1 cellular context compared by ENCODE assay signal in the genomic region with DNA sequence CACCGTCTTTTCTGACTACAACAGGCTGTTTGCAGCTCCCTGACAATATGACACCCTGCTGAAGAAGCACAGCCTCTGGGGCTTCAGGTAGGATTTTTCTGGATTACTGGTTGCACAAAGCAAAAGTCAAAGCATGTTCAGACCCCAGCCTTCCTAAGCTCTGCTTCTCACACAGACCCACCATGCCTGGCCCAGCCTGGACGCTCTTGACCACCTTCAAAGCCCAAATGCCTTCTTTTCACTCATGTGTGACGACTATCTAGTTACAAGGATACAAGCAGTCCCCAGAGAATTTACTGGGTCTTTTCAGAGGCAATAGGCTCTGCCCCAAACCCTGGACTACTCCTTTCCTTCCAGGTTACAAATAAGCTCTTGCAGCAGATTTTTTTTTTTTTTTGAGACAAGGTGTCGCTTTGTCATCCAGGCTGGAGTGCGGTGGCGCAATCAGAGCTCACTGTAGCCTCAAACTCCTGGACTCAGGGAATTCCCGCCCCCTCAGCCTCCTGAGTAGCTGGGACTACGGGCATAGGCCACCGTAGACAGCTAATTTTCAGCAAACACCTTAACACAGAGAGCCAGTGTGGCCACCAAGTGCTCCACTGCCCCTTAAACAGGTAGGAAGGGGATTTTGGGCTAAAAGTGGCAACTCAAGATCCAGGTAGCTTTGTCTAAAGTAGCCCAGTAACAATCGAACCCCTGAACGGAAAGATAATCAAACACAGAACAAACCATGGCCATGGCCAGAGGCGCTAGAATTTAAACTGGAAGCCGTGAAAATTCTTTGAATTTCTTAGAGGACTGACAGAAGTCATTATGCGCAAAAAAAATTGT.
TF ChIP-seq lines count a peak whose summit lies in the region.

No MANE protein-coding gene starts in this region.

TF ChIP-seq in HepG2, 621 proteins besides CTCF, POLR2A, EP300 and RAD21 (continues in another document):
- TF ChIP-seq STAG1 (CRISPR knock-in tag; IDR thresholded peaks at IDR 0.05) (no peak), ZNF501 (CRISPR knock-in tag; IDR thresholded peaks at IDR 0.05) (peak; percentile 49; the same call in 1 of the 2 replicates), ZNF773 (CRISPR knock-in tag; IDR thresholded peaks at IDR 0.05; ENCODE audit: borderline replicate concordance) (no peak), SNAI1 (CRISPR knock-in tag; IDR thresholded peaks at IDR 0.05; ENCODE audit: borderline replicate concordance) (no peak), ZNF337 (CRISPR knock-in tag; IDR thresholded peaks at IDR 0.05; ENCODE audit: borderline replicate concordance, low read depth) (no peak), SALL2 (CRISPR knock-in tag; IDR thresholded peaks at IDR 0.05) (no peak), THAP11 (CRISPR knock-in tag; IDR thresholded peaks at IDR 0.05) (0 out of 2 replicates have a peak, but pooled peaks have one; percentile 6), TBX3 (IDR thresholded peaks at IDR 0.05; ENCODE audit: borderline replicate concordance) (peak; percentile 63; the same call in 1 of the 2 replicates), ZNF510 (CRISPR knock-in tag; IDR thresholded peaks at IDR 0.05; ENCODE audit: low read depth) (0 out of 2 replicates have a peak, but pooled peaks have one; percentile 65), HIVEP1 (CRISPR knock-in tag; IDR thresholded peaks at IDR 0.05) (peak; percentile 65; the same call in 1 of the 2 replicates), YEATS2 (CRISPR knock-in tag; IDR thresholded peaks at IDR 0.05; ENCODE audit: borderline replicate concordance) (no peak), CREB1 (IDR thresholded peaks at IDR 0.05) (no peak), CREB1 (CRISPR knock-in tag; IDR thresholded peaks at IDR 0.05) (no peak), TBX2 (CRISPR knock-in tag; IDR thresholded peaks at IDR 0.05; ENCODE audit: borderline replicate concordance) (peak; percentile 89), ZNF468 (CRISPR knock-in tag; IDR thresholded peaks at IDR 0.05) (no peak), ZNF609 (CRISPR knock-in tag; IDR thresholded peaks at IDR 0.05; ENCODE audit: borderline replicate concordance) (0 out of 2 replicates have a peak, but pooled peaks have one; percentile 35), MAX (IDR thresholded peaks at IDR 0.05) (0 out of 2 replicates have a peak, but pooled peaks have one; percentile 13), ZBTB42 (CRISPR knock-in tag; IDR thresholded peaks at IDR 0.05) (no peak), HOMEZ (CRISPR knock-in tag; IDR thresholded peaks at IDR 0.05; ENCODE audit: low read depth) (no peak), KLF9 (CRISPR knock-in tag; IDR thresholded peaks at IDR 0.05; ENCODE audit: low read depth) (no peak), IRF2 (CRISPR knock-in tag; IDR thresholded peaks at IDR 0.05) (no peak), NAIF1 (CRISPR knock-in tag; IDR thresholded peaks at IDR 0.05; ENCODE audit: borderline replicate concordance) (no peak), ZSCAN20 (CRISPR knock-in tag; IDR thresholded peaks at IDR 0.05; ENCODE audit: borderline replicate concordance) (no peak), ZZZ3 (CRISPR knock-in tag; IDR thresholded peaks at IDR 0.05; ENCODE audit: borderline replicate concordance) (peak; percentile 34; the same call in 1 of the 2 replicates), RXRA (CRISPR knock-in tag; IDR thresholded peaks at IDR 0.05) (peak; percentile 42; the same call in 1 of the 2 replicates), KLF12 (CRISPR knock-in tag; IDR thresholded peaks at IDR 0.05; ENCODE audit: borderline replicate concordance) (no peak), ZKSCAN8 (CRISPR knock-in tag; IDR thresholded peaks at IDR 0.05; ENCODE audit: borderline replicate concordance) (no peak), ZNF615 (CRISPR knock-in tag; IDR thresholded peaks at IDR 0.05; ENCODE audit: borderline replicate concordance) (no peak; the same call in 1 of the 2 replicates), SKI (IDR thresholded peaks at IDR 0.05; ENCODE audit: partially characterized antibody) (no peak), HOXA3 (CRISPR knock-in tag; IDR thresholded peaks at IDR 0.05) (peak; percentile 54; the same call in 1 of the 2 replicates), ZNF703 (CRISPR knock-in tag; IDR thresholded peaks at IDR 0.05; ENCODE audit: borderline replicate concordance) (no peak), SP5 (CRISPR knock-in tag; IDR thresholded peaks at IDR 0.05; ENCODE audit: borderline replicate concordance, low read depth) (peak; percentile 83), KLF16 (CRISPR knock-in tag; IDR thresholded peaks at IDR 0.05) (no peak; a peak in 1 of 4 replicates), GABPA (IDR thresholded peaks at IDR 0.05; ENCODE audit: low read depth, low read length) (no peak), GABPA (CRISPR knock-in tag; IDR thresholded peaks at IDR 0.05; ENCODE audit: low read depth) (no peak), FOSL1 (CRISPR knock-in tag; IDR thresholded peaks at IDR 0.05; ENCODE audit: borderline replicate concordance) (no peak), ZSCAN31 (CRISPR knock-in tag; IDR thresholded peaks at IDR 0.05; ENCODE audit: low read depth) (no peak), ZEB1 (IDR thresholded peaks at IDR 0.05; ENCODE audit: insufficient replicate concordance, low read depth) (peak; percentile 32), SRSF1 (optimal IDR thresholded peaks at IDR 0.05; ENCODE audit: low read depth, low read length) (no peak), ZNF333 (CRISPR knock-in tag; IDR thresholded peaks at IDR 0.05; ENCODE audit: borderline replicate concordance) (no peak), TFE3 (CRISPR knock-in tag; IDR thresholded peaks at IDR 0.05) (no peak), CBFB (CRISPR knock-in tag; IDR thresholded peaks at IDR 0.05) (no peak), SCMH1 (CRISPR knock-in tag; IDR thresholded peaks at IDR 0.05; ENCODE audit: borderline replicate concordance) (no peak)
- TF ChIP-seq, protein P1, sequence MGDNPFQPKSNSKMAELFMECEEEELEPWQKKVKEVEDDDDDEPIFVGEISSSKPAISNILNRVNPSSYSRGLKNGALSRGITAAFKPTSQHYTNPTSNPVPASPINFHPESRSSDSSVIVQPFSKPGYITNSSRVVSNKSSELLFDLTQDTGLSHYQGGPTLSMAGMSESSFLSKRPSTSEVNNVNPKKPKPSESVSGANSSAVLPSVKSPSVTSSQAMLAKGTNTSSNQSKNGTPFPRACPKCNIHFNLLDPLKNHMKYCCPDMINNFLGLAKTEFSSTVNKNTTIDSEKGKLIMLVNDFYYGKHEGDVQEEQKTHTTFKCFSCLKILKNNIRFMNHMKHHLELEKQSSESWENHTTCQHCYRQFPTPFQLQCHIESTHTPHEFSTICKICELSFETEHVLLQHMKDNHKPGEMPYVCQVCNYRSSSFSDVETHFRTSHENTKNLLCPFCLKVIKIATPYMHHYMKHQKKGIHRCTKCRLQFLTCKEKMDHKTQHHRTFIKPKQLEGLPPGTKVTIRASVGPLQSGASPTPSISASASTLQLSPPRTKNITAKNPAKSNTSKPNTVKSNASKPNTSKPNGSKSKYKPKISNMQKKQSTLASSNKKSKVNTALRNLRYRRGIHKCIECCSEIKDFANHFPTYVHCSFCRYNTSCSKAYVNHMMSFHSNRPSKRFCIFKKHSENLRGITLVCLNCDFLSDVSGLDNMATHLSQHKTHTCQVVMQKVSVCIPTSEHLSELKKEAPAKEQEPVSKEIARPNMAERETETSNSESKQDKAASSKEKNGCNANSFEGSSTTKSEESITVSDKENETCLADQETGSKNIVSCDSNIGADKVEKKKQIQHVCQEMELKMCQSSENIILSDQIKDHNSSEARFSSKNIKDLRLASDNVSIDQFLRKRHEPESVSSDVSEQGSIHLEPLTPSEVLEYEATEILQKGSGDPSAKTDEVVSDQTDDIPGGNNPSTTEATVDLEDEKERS (CRISPR knock-in tag; IDR thresholded peaks at IDR 0.05): no peak; the same call in 1 of the 2 replicates
- TF ChIP-seq, protein P2, sequence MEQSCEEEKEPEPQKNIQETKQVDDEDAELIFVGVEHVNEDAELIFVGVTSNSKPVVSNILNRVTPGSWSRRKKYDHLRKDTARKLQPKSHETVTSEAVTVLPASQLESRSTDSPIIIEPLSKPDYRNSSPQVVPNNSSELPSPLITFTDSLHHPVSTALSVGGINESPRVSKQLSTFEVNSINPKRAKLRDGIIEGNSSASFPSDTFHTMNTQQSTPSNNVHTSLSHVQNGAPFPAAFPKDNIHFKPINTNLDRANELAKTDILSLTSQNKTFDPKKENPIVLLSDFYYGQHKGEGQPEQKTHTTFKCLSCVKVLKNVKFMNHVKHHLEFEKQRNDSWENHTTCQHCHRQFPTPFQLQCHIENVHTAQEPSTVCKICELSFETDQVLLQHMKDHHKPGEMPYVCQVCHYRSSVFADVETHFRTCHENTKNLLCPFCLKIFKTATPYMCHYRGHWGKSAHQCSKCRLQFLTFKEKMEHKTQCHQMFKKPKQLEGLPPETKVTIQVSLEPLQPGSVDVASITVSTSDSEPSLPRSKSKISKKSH (CRISPR knock-in tag; IDR thresholded peaks at IDR 0.05; ENCODE audit: borderline replicate concordance): no peak
- TF ChIP-seq, protein P3, sequence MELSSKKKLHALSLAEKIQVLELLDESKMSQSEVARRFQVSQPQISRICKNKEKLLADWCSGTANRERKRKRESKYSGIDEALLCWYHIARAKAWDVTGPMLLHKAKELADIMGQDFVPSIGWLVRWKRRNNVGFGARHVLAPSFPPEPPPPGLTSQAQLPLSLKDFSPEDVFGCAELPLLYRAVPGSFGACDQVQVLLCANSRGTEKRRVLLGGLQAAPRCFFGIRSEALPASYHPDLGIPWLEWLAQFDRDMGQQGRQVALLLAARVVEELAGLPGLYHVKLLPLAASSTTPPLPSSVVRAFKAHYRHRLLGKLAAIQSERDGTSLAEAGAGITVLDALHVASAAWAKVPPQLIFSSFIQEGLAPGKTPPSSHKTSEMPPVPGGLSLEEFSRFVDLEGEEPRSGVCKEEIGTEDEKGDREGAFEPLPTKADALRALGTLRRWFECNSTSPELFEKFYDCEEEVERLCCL (CRISPR knock-in tag; IDR thresholded peaks at IDR 0.05; ENCODE audit: borderline replicate concordance): no peak
- TF ChIP-seq, protein P4, sequence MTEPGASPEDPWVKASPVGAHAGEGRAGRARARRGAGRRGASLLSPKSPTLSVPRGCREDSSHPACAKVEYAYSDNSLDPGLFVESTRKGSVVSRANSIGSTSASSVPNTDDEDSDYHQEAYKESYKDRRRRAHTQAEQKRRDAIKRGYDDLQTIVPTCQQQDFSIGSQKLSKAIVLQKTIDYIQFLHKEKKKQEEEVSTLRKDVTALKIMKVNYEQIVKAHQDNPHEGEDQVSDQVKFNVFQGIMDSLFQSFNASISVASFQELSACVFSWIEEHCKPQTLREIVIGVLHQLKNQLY (CRISPR knock-in tag; IDR thresholded peaks at IDR 0.05): no peak
